8 cellular contexts compared by ENCODE assay signal in the genomic region with DNA sequence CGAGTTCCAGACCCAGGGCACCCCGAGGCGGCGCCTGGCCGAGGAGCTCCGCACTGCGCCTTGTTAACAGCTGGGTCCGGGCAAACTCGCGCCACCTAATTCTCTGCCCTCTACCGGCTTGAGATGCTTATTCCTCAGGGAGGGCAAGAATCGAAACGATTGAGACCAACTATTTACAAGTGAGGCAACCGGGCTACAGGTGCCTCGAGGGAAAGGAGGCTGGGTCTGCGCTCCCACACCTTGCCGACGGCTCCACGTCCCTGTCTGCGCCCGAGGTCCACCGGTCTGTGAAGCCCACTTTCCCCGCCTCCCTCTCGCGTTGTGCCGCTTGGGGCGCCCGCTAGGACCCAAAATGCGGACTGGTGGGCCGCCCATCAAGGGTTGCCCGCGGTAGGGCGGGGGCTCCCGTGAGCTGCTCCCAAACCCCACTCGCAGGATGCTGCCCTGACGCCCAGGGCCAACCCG. TPM values are rescaled to one million over a fixed set of nuclear protein-coding genes. Genes with fewer than 3 reads are reported as not detected.
DNase-seq lines count a peak whose midpoint lies in the region; ATAC-seq lines count a peak whose summit lies in the region.

No MANE protein-coding gene starts in this region.

- no peaks in the 10 kb centered on the region for H3K9me3 Mint-ChIP-seq in naive B cell

- H3K36me3 Mint-ChIP-seq in naive B cell, result no peaks in the 10 kb centered on the region

- DNase-seq in ACHN (peak; percentile 71), NCI-H82 (lab: John Stamatoyannopoulos, UW) (peak; percentile 81), activated T-cell treated with anti-CD3 and anti-CD28 coated beads for 48 hours (ENCODE audit: low read depth) (peak; percentile 53), naive B cell (peak; percentile 71)
- DNase-seq in stimulated activated naive CD4-positive, alpha-beta T cell (lab: John Stamatoyannopoulos, UW), result peak; percentile 7 to 71 (median 44)

- no peaks in the 10 kb centered on the region for H3K27me3 Mint-ChIP-seq in naive B cell

- peaks cover 28 to 46% (median 44%) of the 10 kb centered on the region in 3 donors for H3K4me1 Mint-ChIP-seq in naive B cell

- peak overlapping the region; percentile 9 to 96 (median 86) for H3K27ac Mint-ChIP-seq in naive B cell

- H3K4me3 Mint-ChIP-seq in naive B cell, result peak overlapping the region; percentile 84 to 95 (median 92)

- in situ Hi-C loops in ACHN (cut with HindIII; ENCODE audit: low pct_ligation_motif_present, low pct_unique_long_range_greater_than_20kb, low sequenced_read_pairs), result no loop called here

- ATAC-seq in GM18511 (IDR thresholded peaks at IDR 0.05; ENCODE audit: unreplicated experiment), result peak; percentile 61
- peak; percentile 32 for ATAC-seq in HG03039 (IDR thresholded peaks at IDR 0.05; ENCODE audit: unreplicated experiment)
- peak; percentile 47 for ATAC-seq in esophagus mucosa
- ATAC-seq in naive B cell (ENCODE audit: low read depth in 2 of 2), result peak; percentile 62 to 64

RNA-seq across cellular contexts. Expression of gene AKR1B1, which starts 0.5 kb away (rescaled TPM):
- 28.5 TPM for total RNA-seq in esophagus mucosa
- 100 to 1,000 TPM; 134 to 174 (median 144) TPM for polyA plus RNA-seq in naive B cell (ENCODE audit: low read depth in 6 of 6)

Comparison
In these comparisons a context has a peak if more than half of its experiments do, and no peak if none do; other contexts are left out.
1. Peak in every context shown above with its lines: DNase-seq and ATAC-seq.